ENCODE assay signal across 23 cellular contexts in the genomic region with DNA sequence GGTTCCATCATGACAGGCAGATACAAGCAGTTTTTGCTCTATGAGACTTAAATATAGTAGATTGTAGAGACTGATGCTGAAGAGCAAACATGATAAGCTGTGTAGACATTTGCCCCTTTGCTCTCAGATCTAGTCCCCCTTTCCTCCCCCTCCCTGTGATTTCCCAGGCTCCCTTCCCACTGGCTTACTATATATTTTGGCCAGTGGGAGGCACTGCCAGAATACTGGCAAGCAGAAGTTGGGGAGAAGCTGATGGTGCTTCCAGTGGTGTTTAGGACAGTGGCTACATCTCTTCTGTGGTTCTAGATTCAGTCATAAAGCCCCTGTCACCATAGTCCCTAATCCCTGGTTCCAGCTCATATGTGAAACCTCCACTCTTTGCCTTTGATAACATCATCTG.
A peak's percentile ranks its signal among the peaks of the same experiment; 100 is the strongest.
DNase-seq lines count a peak whose midpoint lies in the region; ATAC-seq, FAIRE-seq and TF ChIP-seq lines count a peak whose summit lies in the region.
"Had no signal": no experiment of that assay in that cellular context is flagged by ENCODE, and none has a peak within 500 bp of the region (broad histone marks: within the 10 kb centered on the region; RNA-seq: fewer than 3 reads in every experiment).

No MANE protein-coding gene starts in this region.

- peak; percentile 28 to 45; a peak in 3 of 4 replicates for TF ChIP-seq RAD21 in H1 (IDR thresholded peaks at IDR 0.05 in 1 of 2, conservative IDR thresholded peaks at IDR 0.05 in 1 of 2; ENCODE audit: low read depth in 2 of 2, low read length in 2 of 2)

- no peak overlapping the region for H3K4me2 ChIP-seq in H1 (ENCODE audit: insufficient read depth in 1 of 2, low read depth in 2 of 2, low read length in 2 of 2)
- H3K4me2 ChIP-seq: BLaER1 treated with 17β-estradiol and CSF1 and Interleukin-3, amounts not matched to agents 10 nM and 100 nM had no signal

- H3K79me1 ChIP-seq in H1 (ENCODE audit: low read depth, low read length): no peaks in the 10 kb centered on the region

- no peak overlapping the region for H3K56ac ChIP-seq in H1 (replicated peaks; ENCODE audit: insufficient read length, low read depth, low read length)

- no peak for ATAC-seq in GM21515 (IDR thresholded peaks at IDR 0.05; ENCODE audit: unreplicated experiment)
- ATAC-seq: CD8-positive, alpha-beta T cell had no signal

- no peak overlapping the region for H2AK5ac ChIP-seq in H1 (ENCODE audit: low read depth, low read length)

- H3K4me3 ChIP-seq in H1 (ENCODE audit: extremely low read depth in 1 of 4, insufficient read depth in 2 of 4, low read depth in 3 of 4, low read length in 4 of 4): no peak overlapping the region
- H3K4me3 ChIP-seq: BLaER1 treated with 17β-estradiol and CSF1 and Interleukin-3, amounts not matched to agents 10 nM and 100 nM; HAP-1 had no signal

- H3K27ac ChIP-seq in C4-2B (no peak overlapping the region), H1 (ENCODE audit: low read depth, low read length) (no peak overlapping the region)
- H3K27ac ChIP-seq: 22Rv1; BLaER1 treated with 17β-estradiol and CSF1 and Interleukin-3, amounts not matched to agents 10 nM and 100 nM had no signal

- H3K18ac ChIP-seq in H1 (ENCODE audit: extremely low read depth, low read length): no peak overlapping the region

- no peak overlapping the region for H2BK20ac ChIP-seq in H1 (ENCODE audit: low read length)

- no peak overlapping the region for H2AFZ ChIP-seq in H1 (ENCODE audit: low read length)

- H2BK5ac ChIP-seq in H1 (ENCODE audit: low read depth, low read length): no peak overlapping the region

- H3K27me3 ChIP-seq in H1 (replicated peaks in 1 of 4; ENCODE audit: control insufficient read depth in 3 of 4, extremely low read depth in 1 of 4, insufficient read depth in 3 of 4, low read length in 3 of 4): no peaks in the 10 kb centered on the region
- H3K27me3 ChIP-seq: BE2C; BLaER1 treated with 17β-estradiol and CSF1 and Interleukin-3, amounts not matched to agents 10 nM and 100 nM had no signal

- no peaks in the 10 kb centered on the region for H3K9me3 ChIP-seq in H1 (ENCODE audit: insufficient read depth in 2 of 2, low read depth in 1 of 2, low read length in 1 of 2)
- H3K9me3 ChIP-seq: BE2C; BLaER1 treated with 17β-estradiol and CSF1 and Interleukin-3, amounts not matched to agents 10 nM and 100 nM; Caco-2; HAP-1 had no signal

- FAIRE-seq in H1 (lab: Jason Lieb, UNC): no peak
- FAIRE-seq: A204.1, G401.6, GM12892, GM19239 had no signal

- H4K8ac ChIP-seq in H1 (ENCODE audit: extremely low read depth, insufficient read depth, low read length): no peak overlapping the region

- CTCF ChIA-PET in H1 (lab: Charles Lee; ENCODE audit: partially characterized antibody): interaction anchor here (0.7 to 1.0 kb wide), 2 partner anchors 31 to 70 kb away, joined by 3 read pairs; no protein-coding TSS in a partner anchor

- POLR2A ChIA-PET in H1 (lab: Charles Lee; ENCODE audit: partially characterized antibody): no interaction called here

- no peak for TF ChIP-seq POLR2A in H1 (IDR thresholded peaks at IDR 0.05; ENCODE audit: control extremely low read depth in 1 of 2, low read depth in 2 of 2, low read length in 2 of 2)

- no peaks in the 10 kb centered on the region for H4K20me1 ChIP-seq in H1 (replicated peaks in 1 of 2; ENCODE audit: control insufficient read depth in 1 of 2, insufficient read depth in 2 of 2, low read length in 2 of 2)
- H4K20me1 ChIP-seq: BLaER1 treated with 17β-estradiol and CSF1 and Interleukin-3, amounts not matched to agents 10 nM and 100 nM had no signal

- TF ChIP-seq CTCF in C4-2B (conservative IDR thresholded peaks at IDR 0.05) (peak; percentile 9; the same call in 1 of the 2 replicates), H1 (IDR thresholded peaks at IDR 0.05; ENCODE audit: control extremely low read depth in 1 of 3, insufficient read depth in 1 of 3, low read depth in 1 of 3, low read length in 3 of 3) (peak in 2 of 3 experiments; percentile 1 to 31; a peak in 3 of 4 replicates)

- no peak overlapping the region for H2BK12ac ChIP-seq in H1 (ENCODE audit: low read depth, low read length)

- H2BK15ac ChIP-seq in H1 (ENCODE audit: low read length): no peak overlapping the region

- H3K36me3 ChIP-seq in H1 (ENCODE audit: control insufficient read depth in 2 of 4, insufficient read depth in 4 of 4, low read length in 3 of 4): no peaks in the 10 kb centered on the region
- H3K36me3 ChIP-seq: BE2C; BLaER1 treated with 17β-estradiol and CSF1 and Interleukin-3, amounts not matched to agents 10 nM and 100 nM; HAP-1 had no signal

- peak; percentile 24 for DNase-seq in NCI-H69 (lab: John Stamatoyannopoulos, UW)
- no peak for DNase-seq in H1 (ENCODE audit: low read depth in 1 of 2, low spot score in 2 of 2)
- DNase-seq in iPS-NIHi7 (ENCODE audit: extremely low spot score): peak; percentile 15
- no peak for DNase-seq in T-helper 1 cell
- no peak for DNase-seq in AG08396 (ENCODE audit: low spot score)
- DNase-seq in stimulated activated naive CD4-positive, alpha-beta T cell (lab: John Stamatoyannopoulos, UW): no peak
- DNase-seq: AML-193; BE2C; Caco-2; CD4-positive, CD25-positive, alpha-beta regulatory T cell; CD8-positive, alpha-beta T cell; DMS153; DND-41; HFFc6 had no signal

- H3K4me1 ChIP-seq in H1 (replicated peaks in 1 of 4; ENCODE audit: control insufficient read depth in 3 of 4, insufficient read depth in 4 of 4, low read length in 3 of 4): no peaks in the 10 kb centered on the region
- H3K4me1 ChIP-seq: BE2C, Caco-2 had no signal

- no peak overlapping the region for H2BK120ac ChIP-seq in H1 (replicated peaks; ENCODE audit: low read depth, low read length)

- no peak overlapping the region for H3K9ac ChIP-seq in H1 (replicated peaks in 1 of 4; ENCODE audit: extremely low read depth in 1 of 4, low read depth in 3 of 4, low read length in 3 of 4)
- H3K9ac ChIP-seq: BLaER1 treated with 17β-estradiol and CSF1 and Interleukin-3, amounts not matched to agents 10 nM and 100 nM had no signal

- no peak overlapping the region for H3K23ac ChIP-seq in H1 (ENCODE audit: insufficient read length)

- H3K4ac ChIP-seq in H1 (replicated peaks; ENCODE audit: insufficient read length, low read depth, low read length): no peak overlapping the region

- no peaks in the 10 kb centered on the region for H3K79me2 ChIP-seq in H1 (ENCODE audit: control insufficient read depth in 1 of 2, insufficient read depth in 2 of 2, low read length in 2 of 2)

- H3K14ac ChIP-seq in H1 (ENCODE audit: insufficient read length): no peak overlapping the region

- H3K23me2 ChIP-seq in H1 (ENCODE audit: low read depth, low read length): no peaks in the 10 kb centered on the region

- H4K91ac ChIP-seq in H1 (replicated peaks; ENCODE audit: insufficient read length, low read length): no peak overlapping the region

- TF ChIP-seq EP300 in H1 (IDR thresholded peaks at IDR 0.05; ENCODE audit: borderline replicate concordance in 1 of 2, low read depth in 2 of 2, low read length in 2 of 2): no peak

- no peak overlapping the region for H4K5ac ChIP-seq in H1 (ENCODE audit: insufficient read length, low read depth, low read length)

TF ChIP-seq in H1, 55 proteins besides CTCF, POLR2A, EP300 and RAD21:
- TF ChIP-seq KDM1A (IDR thresholded peaks at IDR 0.05; ENCODE audit: borderline replicate concordance, low read length): no peak
- no peak for TF ChIP-seq CHD2 (IDR thresholded peaks at IDR 0.05; ENCODE audit: low read length)
- no peak for TF ChIP-seq EGR1 (IDR thresholded peaks at IDR 0.05; ENCODE audit: borderline replicate concordance, low read depth, low read length)
- no peak for TF ChIP-seq SIRT6 (IDR thresholded peaks at IDR 0.05; ENCODE audit: low read length)
- no peak for TF ChIP-seq SRF (IDR thresholded peaks at IDR 0.05; ENCODE audit: low read depth, low read length)
- TF ChIP-seq SUZ12 (IDR thresholded peaks at IDR 0.05; ENCODE audit: low read length): no peak
TF ChIP-seq in H1: peak in this region for 0.

Comparison
In these comparisons a context has a peak if more than half of its experiments do, and no peak if none do; other contexts are left out.
1. DNase-seq: peak in NCI-H69 (single experiment) and iPS-NIHi7 (single experiment); none in H1 (0 of 2), T-helper 1 cell (0 of 5), AG08396 (single experiment) and stimulated activated naive CD4-positive, alpha-beta T cell (0 of 6).